ENCODE assay signal across 16 cellular contexts in genomic region chr2:196144513-196145126, GRCh38. TPM values are rescaled to one million over a fixed set of nuclear protein-coding genes. Genes with fewer than 3 reads are reported as not detected.
A peak's percentile ranks its signal among the peaks of the same experiment; 100 is the strongest.
DNase-seq lines count a peak whose midpoint lies in the region; ATAC-seq and TF ChIP-seq lines count a peak whose summit lies in the region.
"Had no signal": no experiment of that assay in that cellular context is flagged by ENCODE, and none has a peak within 500 bp of the region (broad histone marks: within the 10 kb centered on the region; RNA-seq: fewer than 3 reads in every experiment).

No MANE protein-coding gene starts in this region.

- H3K4me1 ChIP-seq in thyroid gland, result no peaks in the 10 kb centered on the region
- H3K4me1 ChIP-seq: Caco-2 had no signal

- no peak for DNase-seq in activated CD8-positive, alpha-beta memory T cell treated with anti-CD3 and anti-CD28 coated beads, Interleukin-2, amount 10 ng/mL, durations not matched to agents 7 days and 5 days
- DNase-seq in activated CD8-positive, alpha-beta memory T cell treated with anti-CD3 and anti-CD28 coated beads for 24 hours, result no peak
- DNase-seq in epithelial cell of prostate (ENCODE audit: low read depth, low spot score) (no peak), kidney tubule cell (ENCODE audit: low spot score) (no peak), thyroid gland (no peak)
- DNase-seq: ACHN, Caco-2, foreskin fibroblast, left lung, MV-4-11, NCI-H2081, OCI-M1 had no signal

- H3K4me1 Mint-ChIP-seq in activated CD8-positive, alpha-beta memory T cell treated with anti-CD3 and anti-CD28 coated beads, Interleukin-2, amount 10 ng/mL, durations not matched to agents 7 days and 5 days, result peaks cover 68% of the 10 kb centered on the region
- H3K4me1 Mint-ChIP-seq in stimulated activated naive CD8-positive, alpha-beta T cell treated with anti-CD3 and anti-CD28 coated beads, Interleukin-15, Interleukin-2, amounts not matched to agents 100 ng/mL and 50 ng/mL, for 24 hours (ENCODE audit: low read depth), result peaks cover 96% of the 10 kb centered on the region
- H3K4me1 Mint-ChIP-seq: GM23338 had no signal

- H3K9me3 Mint-ChIP-seq in activated CD8-positive, alpha-beta memory T cell treated with anti-CD3 and anti-CD28 coated beads, Interleukin-2, amount 10 ng/mL, durations not matched to agents 7 days and 5 days (ENCODE audit: low read depth), result no peaks in the 10 kb centered on the region
- H3K9me3 Mint-ChIP-seq in stimulated activated naive CD8-positive, alpha-beta T cell treated with anti-CD3 and anti-CD28 coated beads, Interleukin-15, Interleukin-2, amounts not matched to agents 100 ng/mL and 50 ng/mL, for 24 hours, result no peaks in the 10 kb centered on the region
- H3K9me3 Mint-ChIP-seq: GM23338 had no signal

- no peaks in the 10 kb centered on the region for H3K9me3 ChIP-seq in thyroid gland
- H3K9me3 ChIP-seq: Caco-2, left lung had no signal

- H3K27ac Mint-ChIP-seq in activated CD8-positive, alpha-beta memory T cell treated with anti-CD3 and anti-CD28 coated beads, Interleukin-2, amount 10 ng/mL, durations not matched to agents 7 days and 5 days, result peak overlapping the region; percentile 78
- peak overlapping the region; percentile 75 for H3K27ac Mint-ChIP-seq in stimulated activated naive CD8-positive, alpha-beta T cell treated with anti-CD3 and anti-CD28 coated beads, Interleukin-15, Interleukin-2, amounts not matched to agents 100 ng/mL and 50 ng/mL, for 24 hours
- H3K27ac Mint-ChIP-seq: GM23338 had no signal

- H3K27me3 ChIP-seq in thyroid gland, result no peaks in the 10 kb centered on the region
- H3K27me3 ChIP-seq: left lung had no signal

- peaks cover 87% of the 10 kb centered on the region for H3K36me3 Mint-ChIP-seq in activated CD8-positive, alpha-beta memory T cell treated with anti-CD3 and anti-CD28 coated beads, Interleukin-2, amount 10 ng/mL, durations not matched to agents 7 days and 5 days
- H3K36me3 Mint-ChIP-seq in stimulated activated naive CD8-positive, alpha-beta T cell treated with anti-CD3 and anti-CD28 coated beads, Interleukin-15, Interleukin-2, amounts not matched to agents 100 ng/mL and 50 ng/mL, for 24 hours (ENCODE audit: low read depth), result peaks cover 97% of the 10 kb centered on the region

- WGBS in thyroid gland, 2 donors, result 91 to 96% methylated on average over 5 of the region's 5 CpGs

- H3K4me3 ChIP-seq in thyroid gland (replicated peaks in 1 of 3), result no peak overlapping the region
- H3K4me3 ChIP-seq: GM23338, left lung had no signal

- no peak for TF ChIP-seq CTCF in VCaP (conservative IDR thresholded peaks at IDR 0.05)
- TF ChIP-seq CTCF in thyroid gland (IDR thresholded peaks at IDR 0.05), result no peak

- CTCF ChIA-PET in activated CD8-positive, alpha-beta memory T cell treated with anti-CD3 and anti-CD28 coated beads, Interleukin-2, amount 10 ng/mL, durations not matched to agents 7 days and 5 days (lab: Charles Lee), result interaction anchor here (0.6 to 2.4 kb wide), 5 partner anchors 8 to 131 kb away, joined by 3 to 11 read pairs (median 4); no protein-coding TSS in a partner anchor

- ATAC-seq in activated CD8-positive, alpha-beta memory T cell treated with anti-CD3 and anti-CD28 coated beads, Interleukin-2, amount 10 ng/mL, durations not matched to agents 7 days and 5 days, result peak; percentile 52
- ATAC-seq in HG03159 (IDR thresholded peaks at IDR 0.05; ENCODE audit: unreplicated experiment), result no peak
- ATAC-seq: GM23338, left lung had no signal

- H3K36me3 ChIP-seq in thyroid gland, result peaks cover 0 to 11% of the 10 kb centered on the region in 2 donors

- H3K27ac ChIP-seq in VCaP, result peak overlapping the region; percentile 60; the same call in 1 of the 2 replicates
- H3K27ac ChIP-seq in epithelial cell of prostate, result peak overlapping the region; percentile 63
- no peak overlapping the region for H3K27ac ChIP-seq in thyroid gland
- H3K27ac ChIP-seq: left lung had no signal

- no peak for TF ChIP-seq POLR2A in thyroid gland (IDR thresholded peaks at IDR 0.05)

- no peak overlapping the region for H3K4me3 Mint-ChIP-seq in activated CD8-positive, alpha-beta memory T cell treated with anti-CD3 and anti-CD28 coated beads, Interleukin-2, amount 10 ng/mL, durations not matched to agents 7 days and 5 days
- H3K4me3 Mint-ChIP-seq in stimulated activated naive CD8-positive, alpha-beta T cell treated with anti-CD3 and anti-CD28 coated beads, Interleukin-15, Interleukin-2, amounts not matched to agents 100 ng/mL and 50 ng/mL, for 24 hours, result peak overlapping the region; percentile 11
- H3K4me3 Mint-ChIP-seq: GM23338 had no signal

- no peaks in the 10 kb centered on the region for H3K27me3 Mint-ChIP-seq in activated CD8-positive, alpha-beta memory T cell treated with anti-CD3 and anti-CD28 coated beads, Interleukin-2, amount 10 ng/mL, durations not matched to agents 7 days and 5 days
- no peaks in the 10 kb centered on the region for H3K27me3 Mint-ChIP-seq in stimulated activated naive CD8-positive, alpha-beta T cell treated with anti-CD3 and anti-CD28 coated beads, Interleukin-15, Interleukin-2, amounts not matched to agents 100 ng/mL and 50 ng/mL, for 24 hours

- intact Hi-C loops in thyroid gland (cut with DNase I), result no loop called here

RNA-seq across cellular contexts. Expression of gene STK17B, which starts 26.8 kb away (rescaled TPM):
- total RNA-seq in activated CD8-positive, alpha-beta memory T cell treated with anti-CD3 and anti-CD28 coated beads, Interleukin-2, amount 10 ng/mL, durations not matched to agents 7 days and 5 days, result 100 to 1,000 TPM; 389 to 511 TPM
- 10 to 100 TPM; 19.4 to 86.9 (median 33.9) TPM for total RNA-seq in thyroid gland

Comparison
In these comparisons a context has a peak if more than half of its experiments do, and no peak if none do; other contexts are left out.
1. H3K27ac ChIP-seq: peak in VCaP (single experiment) and epithelial cell of prostate (single experiment); none in thyroid gland (0 of 3).
2. RNA of gene STK17B, which starts 26.8 kb away (total RNA-seq): 389 to 511 TPM in activated CD8-positive, alpha-beta memory T cell treated with anti-CD3 and anti-CD28 coated beads, Interleukin-2, amount 10 ng/mL, durations not matched to agents 7 days and 5 days; 19.4 to 86.9 TPM in thyroid gland; every median in the first group is over 4 times any median in the second.